ENCODE assay signal across 29 cellular contexts in genomic region chr12:16003460-16003859, GRCh38.
"Had no signal": no experiment of that assay in that cellular context is flagged by ENCODE, and none has a peak within 500 bp of the region (broad histone marks: within the 10 kb centered on the region; RNA-seq: fewer than 3 reads in every experiment).

No MANE protein-coding gene starts in this region.

- H3K4me2 ChIP-seq: neural progenitor cell had no signal

- H3K9me3 ChIP-seq: left lung, lower lobe of right lung, pancreas, prostate gland, stomach, suprapubic skin, thoracic aorta, tibial nerve, uterus had no signal

- H3K4me1 ChIP-seq: left lung, lower lobe of right lung, neural progenitor cell, prostate gland, suprapubic skin, tibial nerve, uterus had no signal

- H3K4me3 ChIP-seq: left lung, lower lobe of right lung, neural progenitor cell, pancreas, prostate gland, skin epidermis, stomach, suprapubic skin, thoracic aorta, tibial nerve, uterus had no signal

- H3K9ac ChIP-seq: neural progenitor cell had no signal

- DNase-seq: hypothalamus; immature natural killer cell; kidney; left colon; left lung; lower lobe of right lung; mammary epithelial cell; mesenchymal stem cell; naive B cell; natural killer cell; nephron progenitor cell; pancreas; posterior cingulate gyrus; retina; right cardiac atrium; stimulated activated CD4-positive, alpha-beta T cell treated with anti-CD3 and anti-CD28 coated beads, Interleukin-12 subunit alpha, Interleukin-12 subunit beta, amount 100 ng/mL, for 4 hours; stimulated activated CD4-positive, alpha-beta T cell treated with anti-CD3 and anti-CD28 coated beads, Interleukin-15, amount 100 ng/mL, for 24 hours; stimulated activated CD4-positive, alpha-beta T cell treated with anti-CD3 and anti-CD28 coated beads, Interleukin-2, amount 100 ng/mL, for 24 hours; stimulated activated CD4-positive, alpha-beta T cell treated with anti-CD3 and anti-CD28 coated beads, Interleukin-4, amount 100 ng/mL, for 1 hour; stimulated activated naive B cell treated with anti-CD40 and anti-IgM and Interleukin-4, amounts not matched to agents 10 μg/mL and 1 μg/mL and 100 μg/mL, for 72 hours; stimulated activated naive CD8-positive, alpha-beta T cell treated with anti-CD3 and anti-CD28 coated beads, Interleukin-15, Interleukin-2, amounts not matched to agents 100 U/mL and 50 U/mL, for 24 hours; stomach; uterus had no signal

- H3K36me3 ChIP-seq: lower lobe of right lung, neural progenitor cell, pancreas, prostate gland, thoracic aorta, uterus had no signal

- H2AFZ ChIP-seq: neural progenitor cell had no signal

- H3K27me3 ChIP-seq: left lung, neural progenitor cell, pancreas, stomach, suprapubic skin, tibial nerve, uterus had no signal

- H3K27ac ChIP-seq: left lung, lower lobe of right lung, neural progenitor cell, pancreas, prostate gland, skin epidermis, stomach, suprapubic skin, thoracic aorta, tibial nerve, uterus had no signal
